Comparison of ENCODE assay signal across 1 cellular context in the genomic region with DNA sequence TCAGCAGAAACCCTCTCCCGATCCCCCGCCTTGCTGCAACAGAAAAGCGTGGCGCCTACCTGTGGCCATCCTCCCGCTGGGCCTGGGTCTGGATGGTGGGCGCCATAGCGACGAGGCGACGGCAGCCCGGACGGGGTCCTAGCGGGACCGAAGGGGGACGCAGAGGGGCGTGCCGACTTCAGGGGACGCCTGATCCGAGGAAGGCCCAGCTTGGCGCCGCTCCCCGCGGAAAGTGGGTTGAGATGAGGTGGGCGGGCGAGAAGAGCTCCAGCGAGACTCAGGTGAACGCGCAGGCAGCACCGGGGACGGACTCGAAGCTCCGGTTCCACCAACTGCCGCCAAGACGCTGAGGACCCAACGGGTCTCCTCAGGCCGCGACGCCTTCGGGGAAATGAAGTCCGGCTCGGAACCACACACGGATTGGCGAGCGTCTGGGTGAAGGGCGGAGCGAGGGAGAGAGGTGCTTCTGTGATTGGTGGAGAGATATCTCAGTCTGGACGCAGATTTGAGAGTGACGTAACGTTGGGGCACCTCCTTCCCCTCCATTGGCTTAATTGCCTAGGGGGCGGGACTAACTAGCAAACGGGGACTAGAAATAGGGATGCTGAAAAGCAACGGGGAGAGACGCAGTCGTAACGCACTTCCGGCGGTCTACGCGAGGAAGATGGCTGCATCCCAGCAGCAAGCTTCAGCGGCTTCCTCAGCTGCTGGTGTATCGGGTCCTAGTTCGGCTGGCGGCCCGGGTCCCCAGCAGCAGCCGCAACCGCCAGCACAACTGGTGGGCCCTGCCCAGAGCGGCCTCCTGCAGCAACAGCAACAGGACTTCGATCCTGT.
TF ChIP-seq lines count a peak whose summit lies in the region.

TSS of gene MED29 (plus strand) at position 620 of the 834 bp plus-strand sequence. CDS start at position 665, 45 bp downstream.
TSS of gene PAF1 (minus strand) at position 348 of the 834 bp plus-strand sequence. CDS start at position 106, 242 bp downstream.

TF ChIP-seq in HepG2, 621 proteins besides CTCF, POLR2A, EP300 and RAD21 (continued from another document and continues in another):
- TF ChIP-seq, protein P1, sequence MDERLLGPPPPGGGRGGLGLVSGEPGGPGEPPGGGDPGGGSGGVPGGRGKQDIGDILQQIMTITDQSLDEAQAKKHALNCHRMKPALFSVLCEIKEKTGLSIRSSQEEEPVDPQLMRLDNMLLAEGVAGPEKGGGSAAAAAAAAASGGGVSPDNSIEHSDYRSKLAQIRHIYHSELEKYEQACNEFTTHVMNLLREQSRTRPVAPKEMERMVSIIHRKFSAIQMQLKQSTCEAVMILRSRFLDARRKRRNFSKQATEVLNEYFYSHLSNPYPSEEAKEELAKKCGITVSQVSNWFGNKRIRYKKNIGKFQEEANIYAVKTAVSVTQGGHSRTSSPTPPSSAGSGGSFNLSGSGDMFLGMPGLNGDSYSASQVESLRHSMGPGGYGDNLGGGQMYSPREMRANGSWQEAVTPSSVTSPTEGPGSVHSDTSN (CRISPR knock-in tag; IDR thresholded peaks at IDR 0.05) = peak; percentile 86
- TF ChIP-seq ZC3H13 (CRISPR knock-in tag; IDR thresholded peaks at IDR 0.05) (peak; percentile 43; the same call in 1 of the 2 replicates), ELF1 (CRISPR knock-in tag; IDR thresholded peaks at IDR 0.05) (peak; percentile 72; the same call in 1 of the 2 replicates), ZNF3 (CRISPR knock-in tag; IDR thresholded peaks at IDR 0.05) (no peak), SIX1 (CRISPR knock-in tag; IDR thresholded peaks at IDR 0.05; ENCODE audit: borderline replicate concordance) (no peak; the same call in 1 of the 2 replicates), ISL2 (CRISPR knock-in tag; IDR thresholded peaks at IDR 0.05) (peak; percentile 61; the same call in 1 of the 2 replicates), ZNF607 (CRISPR knock-in tag; IDR thresholded peaks at IDR 0.05; ENCODE audit: borderline replicate concordance) (peak; percentile 58), REL (CRISPR knock-in tag; conservative IDR thresholded peaks at IDR 0.05) (peak; percentile 66), ZEB1 (IDR thresholded peaks at IDR 0.05; ENCODE audit: insufficient replicate concordance, low read depth) (no peak), SP1 (IDR thresholded peaks at IDR 0.05) (no peak), SP1 (CRISPR knock-in tag; IDR thresholded peaks at IDR 0.05) (peak; percentile 70), NCOR1 (IDR thresholded peaks at IDR 0.05; ENCODE audit: borderline replicate concordance, low read length) (peak; percentile 26; the same call in 1 of the 2 replicates), ZBTB3 (CRISPR knock-in tag; IDR thresholded peaks at IDR 0.05; ENCODE audit: borderline replicate concordance, low read depth) (no peak), ZNF576 (CRISPR knock-in tag; IDR thresholded peaks at IDR 0.05) (0 out of 2 replicates have a peak, but pooled peaks have one; percentile 50), ZNF260 (CRISPR knock-in tag; IDR thresholded peaks at IDR 0.05; ENCODE audit: borderline replicate concordance, low read depth) (no peak), DNMT3B (CRISPR knock-in tag; conservative IDR thresholded peaks at IDR 0.05) (no peak), RARG (CRISPR knock-in tag; IDR thresholded peaks at IDR 0.05; ENCODE audit: low read depth) (0 out of 2 replicates have a peak, but pooled peaks have one; percentile 74), TBX2 (CRISPR knock-in tag; IDR thresholded peaks at IDR 0.05; ENCODE audit: borderline replicate concordance) (peak; percentile 63), ZZZ3 (CRISPR knock-in tag; IDR thresholded peaks at IDR 0.05; ENCODE audit: borderline replicate concordance) (peak; percentile 61; the same call in 1 of the 2 replicates), BORCS8-MEF2B (CRISPR knock-in tag; IDR thresholded peaks at IDR 0.05) (peak; percentile 79; the same call in 1 of the 2 replicates), GFI1 (CRISPR knock-in tag; IDR thresholded peaks at IDR 0.05; ENCODE audit: borderline replicate concordance) (0 out of 2 replicates have a peak, but pooled peaks have one; percentile 17), ONECUT2 (CRISPR knock-in tag; IDR thresholded peaks at IDR 0.05) (peak; percentile 67), ZBTB40 (IDR thresholded peaks at IDR 0.05) (no peak; the same call in 1 of the 2 replicates), ZBTB40 (CRISPR knock-in tag; IDR thresholded peaks at IDR 0.05) (peak; percentile 60; the same call in 1 of the 2 replicates), HNRNPUL1 (IDR thresholded peaks at IDR 0.05; ENCODE audit: low read depth, low read length) (no peak), RBFOX2 (IDR thresholded peaks at IDR 0.05; ENCODE audit: low read depth, low read length) (peak; percentile 82), ZNF180 (CRISPR knock-in tag; IDR thresholded peaks at IDR 0.05; ENCODE audit: borderline replicate concordance, low read depth) (0 out of 2 replicates have a peak, but pooled peaks have one; percentile 21), ZNF510 (CRISPR knock-in tag; IDR thresholded peaks at IDR 0.05; ENCODE audit: low read depth) (0 out of 2 replicates have a peak, but pooled peaks have one; percentile 8)
- TF ChIP-seq, protein P2, sequence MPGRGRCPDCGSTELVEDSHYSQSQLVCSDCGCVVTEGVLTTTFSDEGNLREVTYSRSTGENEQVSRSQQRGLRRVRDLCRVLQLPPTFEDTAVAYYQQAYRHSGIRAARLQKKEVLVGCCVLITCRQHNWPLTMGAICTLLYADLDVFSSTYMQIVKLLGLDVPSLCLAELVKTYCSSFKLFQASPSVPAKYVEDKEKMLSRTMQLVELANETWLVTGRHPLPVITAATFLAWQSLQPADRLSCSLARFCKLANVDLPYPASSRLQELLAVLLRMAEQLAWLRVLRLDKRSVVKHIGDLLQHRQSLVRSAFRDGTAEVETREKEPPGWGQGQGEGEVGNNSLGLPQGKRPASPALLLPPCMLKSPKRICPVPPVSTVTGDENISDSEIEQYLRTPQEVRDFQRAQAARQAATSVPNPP (CRISPR knock-in tag; IDR thresholded peaks at IDR 0.05) = no peak
- TF ChIP-seq, protein P3, sequence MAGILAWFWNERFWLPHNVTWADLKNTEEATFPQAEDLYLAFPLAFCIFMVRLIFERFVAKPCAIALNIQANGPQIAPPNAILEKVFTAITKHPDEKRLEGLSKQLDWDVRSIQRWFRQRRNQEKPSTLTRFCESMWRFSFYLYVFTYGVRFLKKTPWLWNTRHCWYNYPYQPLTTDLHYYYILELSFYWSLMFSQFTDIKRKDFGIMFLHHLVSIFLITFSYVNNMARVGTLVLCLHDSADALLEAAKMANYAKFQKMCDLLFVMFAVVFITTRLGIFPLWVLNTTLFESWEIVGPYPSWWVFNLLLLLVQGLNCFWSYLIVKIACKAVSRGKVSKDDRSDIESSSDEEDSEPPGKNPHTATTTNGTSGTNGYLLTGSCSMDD (CRISPR knock-in tag; IDR thresholded peaks at IDR 0.05) = 0 out of 2 replicates have a peak, but pooled peaks have one; percentile 77
- TF ChIP-seq, protein P4, sequence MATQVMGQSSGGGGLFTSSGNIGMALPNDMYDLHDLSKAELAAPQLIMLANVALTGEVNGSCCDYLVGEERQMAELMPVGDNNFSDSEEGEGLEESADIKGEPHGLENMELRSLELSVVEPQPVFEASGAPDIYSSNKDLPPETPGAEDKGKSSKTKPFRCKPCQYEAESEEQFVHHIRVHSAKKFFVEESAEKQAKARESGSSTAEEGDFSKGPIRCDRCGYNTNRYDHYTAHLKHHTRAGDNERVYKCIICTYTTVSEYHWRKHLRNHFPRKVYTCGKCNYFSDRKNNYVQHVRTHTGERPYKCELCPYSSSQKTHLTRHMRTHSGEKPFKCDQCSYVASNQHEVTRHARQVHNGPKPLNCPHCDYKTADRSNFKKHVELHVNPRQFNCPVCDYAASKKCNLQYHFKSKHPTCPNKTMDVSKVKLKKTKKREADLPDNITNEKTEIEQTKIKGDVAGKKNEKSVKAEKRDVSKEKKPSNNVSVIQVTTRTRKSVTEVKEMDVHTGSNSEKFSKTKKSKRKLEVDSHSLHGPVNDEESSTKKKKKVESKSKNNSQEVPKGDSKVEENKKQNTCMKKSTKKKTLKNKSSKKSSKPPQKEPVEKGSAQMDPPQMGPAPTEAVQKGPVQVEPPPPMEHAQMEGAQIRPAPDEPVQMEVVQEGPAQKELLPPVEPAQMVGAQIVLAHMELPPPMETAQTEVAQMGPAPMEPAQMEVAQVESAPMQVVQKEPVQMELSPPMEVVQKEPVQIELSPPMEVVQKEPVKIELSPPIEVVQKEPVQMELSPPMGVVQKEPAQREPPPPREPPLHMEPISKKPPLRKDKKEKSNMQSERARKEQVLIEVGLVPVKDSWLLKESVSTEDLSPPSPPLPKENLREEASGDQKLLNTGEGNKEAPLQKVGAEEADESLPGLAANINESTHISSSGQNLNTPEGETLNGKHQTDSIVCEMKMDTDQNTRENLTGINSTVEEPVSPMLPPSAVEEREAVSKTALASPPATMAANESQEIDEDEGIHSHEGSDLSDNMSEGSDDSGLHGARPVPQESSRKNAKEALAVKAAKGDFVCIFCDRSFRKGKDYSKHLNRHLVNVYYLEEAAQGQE (IDR thresholded peaks at IDR 0.05; ENCODE audit: borderline replicate concordance in 1 of 2, low read depth in 1 of 2, low read length in 2 of 2) = peak in 1 of 2 experiments; percentile 15; a peak in 1 of 4 replicates
- TF ChIP-seq, protein P5, sequence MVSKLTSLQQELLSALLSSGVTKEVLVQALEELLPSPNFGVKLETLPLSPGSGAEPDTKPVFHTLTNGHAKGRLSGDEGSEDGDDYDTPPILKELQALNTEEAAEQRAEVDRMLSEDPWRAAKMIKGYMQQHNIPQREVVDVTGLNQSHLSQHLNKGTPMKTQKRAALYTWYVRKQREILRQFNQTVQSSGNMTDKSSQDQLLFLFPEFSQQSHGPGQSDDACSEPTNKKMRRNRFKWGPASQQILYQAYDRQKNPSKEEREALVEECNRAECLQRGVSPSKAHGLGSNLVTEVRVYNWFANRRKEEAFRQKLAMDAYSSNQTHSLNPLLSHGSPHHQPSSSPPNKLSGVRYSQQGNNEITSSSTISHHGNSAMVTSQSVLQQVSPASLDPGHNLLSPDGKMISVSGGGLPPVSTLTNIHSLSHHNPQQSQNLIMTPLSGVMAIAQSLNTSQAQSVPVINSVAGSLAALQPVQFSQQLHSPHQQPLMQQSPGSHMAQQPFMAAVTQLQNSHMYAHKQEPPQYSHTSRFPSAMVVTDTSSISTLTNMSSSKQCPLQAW (CRISPR knock-in tag; IDR thresholded peaks at IDR 0.05) = peak; percentile 68
- TF ChIP-seq, protein P6, sequence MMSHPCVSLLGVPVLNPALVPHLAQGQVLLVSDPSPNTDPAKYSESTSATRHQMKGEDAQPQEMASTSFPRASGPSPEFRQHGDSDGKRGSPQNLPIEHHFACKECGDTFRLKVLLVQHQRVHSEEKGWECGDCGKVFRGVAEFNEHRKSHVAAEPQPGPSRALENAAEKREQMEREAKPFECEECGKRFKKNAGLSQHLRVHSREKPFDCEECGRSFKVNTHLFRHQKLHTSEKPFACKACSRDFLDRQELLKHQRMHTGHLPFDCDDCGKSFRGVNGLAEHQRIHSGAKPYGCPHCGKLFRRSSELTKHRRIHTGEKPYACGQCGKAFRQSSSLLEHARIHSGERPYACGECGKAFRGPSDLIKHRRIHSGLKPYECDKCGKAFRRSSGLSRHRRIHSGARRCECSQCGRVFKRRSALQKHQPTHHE (CRISPR knock-in tag; IDR thresholded peaks at IDR 0.05; ENCODE audit: borderline replicate concordance) = peak; percentile 47; the same call in 1 of the 2 replicates
